ENCODE assay signal across 9 cellular contexts in genomic region chr15:63502843-63503738, GRCh38. TPM values are rescaled to one million over a fixed set of nuclear protein-coding genes. Genes with fewer than 3 reads are reported as not detected.
DNase-seq lines count a peak whose midpoint lies in the region; ATAC-seq, FAIRE-seq and TF ChIP-seq lines count a peak whose summit lies in the region.
"Had no signal": no experiment of that assay in that cellular context is flagged by ENCODE, and none has a peak within 500 bp of the region (broad histone marks: within the 10 kb centered on the region; RNA-seq: fewer than 3 reads in every experiment).

No MANE protein-coding gene starts in this region.

- peak overlapping the region; percentile 99 for H3K27ac ChIP-seq in CD4-positive, alpha-beta T cell (ENCODE audit: low read depth, low read length)
- H3K27ac ChIP-seq in spleen = peak overlapping the region; percentile 97 to 100 (median 100)

- FAIRE-seq in HTR-8/SVneo (lab: Jason Lieb, UNC) = no peak
- FAIRE-seq: endometrium had no signal

- POLR2A ChIA-PET in CD4-positive, alpha-beta T cell (lab: Charles Lee) = interaction anchor here (0.5 to 8.7 kb wide), 38 partner anchors 6 to 928 kb away, joined by 3 to 367 read pairs (median 5); partner anchors contain the start of genes CIAO2A, RPS27L and SNX1

- CTCF ChIA-PET in CD4-positive, alpha-beta T cell (lab: Charles Lee) = interaction anchor here (0.7 to 9.0 kb wide), 11 partner anchors 8 to 36 kb away, joined by 3 to 65 read pairs (median 8); no protein-coding TSS in a partner anchor

- no peaks in the 10 kb centered on the region for H3K36me3 ChIP-seq in spleen

- peak in 2 of 3 donors; percentile 59 to 67 for TF ChIP-seq POLR2A in spleen (IDR thresholded peaks at IDR 0.05)

- H3K4me3 ChIP-seq in spleen = peak overlapping the region; percentile 39 to 88 (median 76)

- 9 to 14% (median 10%) methylated on average over 31 to 34 of the region's 34 CpGs for WGBS in spleen, 5 donors

- no peaks in the 10 kb centered on the region for H3K27me3 ChIP-seq in CD4-positive, alpha-beta T cell (ENCODE audit: control insufficient read depth, insufficient read depth, low read length)
- no peaks in the 10 kb centered on the region for H3K27me3 ChIP-seq in spleen (replicated peaks in 1 of 7)

- ATAC-seq in CD4-positive, alpha-beta T cell (ENCODE audit: poor library complexity) = peak; percentile 20
- peak; percentile 46 for ATAC-seq in GM21423 (IDR thresholded peaks at IDR 0.05; ENCODE audit: unreplicated experiment)

- intact Hi-C loops in CD4-positive, alpha-beta T cell (cut with DNase I, micrococcal nuclease) = loop anchor here (1.0 to 10.0 kb wide), 3 partner anchors 24 to 592 kb away; partner anchors contain the start of genes CIAO2A (in 1 of the 2) and SNX1 (in 1 of the 2)
- intact Hi-C loops in spleen (cut with DNase I; ENCODE audit: low total_unique reads) = no loop called here

- H3K9me3 Mint-ChIP-seq in CD4-positive, alpha-beta T cell = no peaks in the 10 kb centered on the region
- peaks cover 0 to 5% (median 0%) of the 10 kb centered on the region in 5 experiments for H3K9me3 Mint-ChIP-seq in brain

- no peak for TF ChIP-seq CTCF in CD4-positive, alpha-beta T cell (IDR thresholded peaks at IDR 0.05)
- TF ChIP-seq CTCF in brain (conservative IDR thresholded peaks at IDR 0.05) (no peak), spleen (IDR thresholded peaks at IDR 0.05 in 8 of 11, conservative IDR thresholded peaks at IDR 0.05 in 3 of 11) (peak in 5 of 11 experiments; percentile 14 to 42 (median 32))

- peak overlapping the region; percentile 95 for H3K4me3 Mint-ChIP-seq in CD4-positive, alpha-beta T cell
- peak overlapping the region; percentile 80 to 89 (median 84) for H3K4me3 Mint-ChIP-seq in brain

- peak in 9 of 10 experiments; percentile 41 to 63 (median 56) for DNase-seq in CD4-positive, alpha-beta T cell
- peak; percentile 68 for DNase-seq in HTR-8/SVneo (ENCODE audit: insufficient read length, low spot score)
- peak; percentile 94 for DNase-seq in UCSD-AML1 (lab: John Stamatoyannopoulos, UW; ENCODE audit: unreplicated experiment)
- peak; percentile 99 for DNase-seq in iris pigment epithelial cell (ENCODE audit: low read depth)
- DNase-seq in spleen = peak; percentile 97
- no peak for DNase-seq in NCI-H2171 (lab: John Stamatoyannopoulos, UW)

- no peaks in the 10 kb centered on the region for H3K27me3 Mint-ChIP-seq in CD4-positive, alpha-beta T cell
- H3K27me3 Mint-ChIP-seq in brain = peaks cover 26% of the 10 kb centered on the region

- no peak overlapping the region for H3K27ac Mint-ChIP-seq in CD4-positive, alpha-beta T cell
- peak overlapping the region; percentile 58 to 87 (median 75) for H3K27ac Mint-ChIP-seq in brain

- H3K4me1 Mint-ChIP-seq in CD4-positive, alpha-beta T cell (ENCODE audit: low read depth) = peaks cover 64% of the 10 kb centered on the region
- peaks cover 61% of the 10 kb centered on the region for H3K4me1 Mint-ChIP-seq in brain

- H3K9me3 ChIP-seq in CD4-positive, alpha-beta T cell (ENCODE audit: control insufficient read depth, low read length) = no peaks in the 10 kb centered on the region
- no peaks in the 10 kb centered on the region for H3K9me3 ChIP-seq in spleen

- peaks cover 54 to 88% (median 83%) of the 10 kb centered on the region in 6 donors for H3K4me1 ChIP-seq in spleen

- H3K36me3 Mint-ChIP-seq in CD4-positive, alpha-beta T cell (ENCODE audit: low read depth) = peaks cover 25% of the 10 kb centered on the region
- H3K36me3 Mint-ChIP-seq in brain = no peaks in the 10 kb centered on the region

RNA-seq across cellular contexts. Expression of gene USP3, which starts 1.3 kb away (rescaled TPM):
- total RNA-seq in CD4-positive, alpha-beta T cell = 100 to 1,000 TPM; 280 to 282 TPM
- polyA plus RNA-seq in brain (ENCODE audit: insufficient read depth, low read depth, low replicate concordance) = 20.7 TPM
- total RNA-seq in spleen = 100 to 1,000 TPM in 4 of 7 donors, 10 to 100 TPM in 3; 82.0 to 136 (median 112) TPM
- polyA plus RNA-seq in spleen = 10 to 100 TPM; 29.5 to 48.4 (median 38.4) TPM
